Comparison of ENCODE assay signal across 16 cellular contexts in the genomic region with DNA sequence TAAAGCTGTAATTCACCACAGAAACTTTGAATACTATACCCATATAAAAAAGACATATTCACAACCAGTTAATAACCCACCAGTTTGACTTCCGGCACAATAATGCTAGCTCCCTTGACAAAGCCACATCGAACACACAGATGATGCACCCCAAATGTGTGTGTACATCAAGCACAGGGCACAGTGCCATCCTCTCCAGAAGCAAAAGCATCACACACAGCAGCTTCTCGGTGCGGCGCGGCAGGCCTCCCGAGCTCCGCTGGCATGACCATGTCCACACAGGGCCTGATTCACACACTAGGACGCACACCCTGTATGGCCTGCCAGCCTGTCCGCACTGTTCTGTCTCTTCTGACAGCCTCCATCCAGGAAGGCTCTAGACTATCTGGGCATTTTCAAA.
DNase-seq lines count a peak whose midpoint lies in the region; ATAC-seq and TF ChIP-seq lines count a peak whose summit lies in the region.
"Had no signal": no experiment of that assay in that cellular context is flagged by ENCODE, and none has a peak within 500 bp of the region (broad histone marks: within the 10 kb centered on the region; RNA-seq: fewer than 3 reads in every experiment).

No MANE protein-coding gene starts in this region.

- peak; percentile 55 to 62 for ATAC-seq in activated CD4-positive, CD25-positive, alpha-beta regulatory T cell treated with anti-CD3 and anti-CD28 coated beads, Interleukin-2, amount 50 U/mL, for 24 hours
- peak; percentile 53 for ATAC-seq in activated naive CD8-positive, alpha-beta T cell treated with anti-CD3 and anti-CD28 coated beads, Interleukin-2, amount 50 U/mL, for 24 hours
- ATAC-seq in GM21390 (IDR thresholded peaks at IDR 0.05; ENCODE audit: unreplicated experiment), result no peak
- ATAC-seq: left colon; stimulated activated naive B cell treated with anti-CD40 and anti-IgM and Interleukin-4, amounts not matched to agents 10 μg/mL and 1 μg/mL and 100 μg/mL, for 72 hours had no signal

- peak overlapping the region; percentile 81 for H3K4me3 Mint-ChIP-seq in activated naive CD8-positive, alpha-beta T cell treated with anti-CD3 and anti-CD28 coated beads, Interleukin-2, amount 50 U/mL, for 24 hours
- H3K4me3 Mint-ChIP-seq: stimulated activated naive B cell treated with anti-CD40 and anti-IgM and Interleukin-4, amounts not matched to agents 10 μg/mL and 1 μg/mL and 100 μg/mL, for 72 hours had no signal

- H3K27ac Mint-ChIP-seq in activated naive CD8-positive, alpha-beta T cell treated with anti-CD3 and anti-CD28 coated beads, Interleukin-2, amount 50 U/mL, for 24 hours, result peak overlapping the region; percentile 89
- H3K27ac Mint-ChIP-seq: stimulated activated naive B cell treated with anti-CD40 and anti-IgM and Interleukin-4, amounts not matched to agents 10 μg/mL and 1 μg/mL and 100 μg/mL, for 72 hours had no signal

- in situ Hi-C loops in GM13976 (cut with MboI; ENCODE audit: low sequenced_read_pairs, unreplicated experiment), result no loop called here

- no peak for TF ChIP-seq CTCF in GM13976 (IDR thresholded peaks at IDR 0.05; ENCODE audit: borderline replicate concordance, control extremely low read depth, extremely low read depth, insufficient read depth, missing control alignments)

- no peaks in the 10 kb centered on the region for H3K9me3 Mint-ChIP-seq in activated naive CD8-positive, alpha-beta T cell treated with anti-CD3 and anti-CD28 coated beads, Interleukin-2, amount 50 U/mL, for 24 hours
- H3K9me3 Mint-ChIP-seq: stimulated activated naive B cell treated with anti-CD40 and anti-IgM and Interleukin-4, amounts not matched to agents 10 μg/mL and 1 μg/mL and 100 μg/mL, for 72 hours had no signal

- no peaks in the 10 kb centered on the region for H3K27me3 Mint-ChIP-seq in activated naive CD8-positive, alpha-beta T cell treated with anti-CD3 and anti-CD28 coated beads, Interleukin-2, amount 50 U/mL, for 24 hours
- H3K27me3 Mint-ChIP-seq: stimulated activated naive B cell treated with anti-CD40 and anti-IgM and Interleukin-4, amounts not matched to agents 10 μg/mL and 1 μg/mL and 100 μg/mL, for 72 hours had no signal

- H3K4me1 Mint-ChIP-seq in activated naive CD8-positive, alpha-beta T cell treated with anti-CD3 and anti-CD28 coated beads, Interleukin-2, amount 50 U/mL, for 24 hours, result peaks cover 80% of the 10 kb centered on the region
- H3K4me1 Mint-ChIP-seq: stimulated activated naive B cell treated with anti-CD40 and anti-IgM and Interleukin-4, amounts not matched to agents 10 μg/mL and 1 μg/mL and 100 μg/mL, for 72 hours had no signal

- peak; percentile 19 for DNase-seq in activated T-cell treated with anti-CD3 and anti-CD28 coated beads for 4 hours
- DNase-seq in activated naive CD8-positive, alpha-beta T cell treated with anti-CD3 and anti-CD28 coated beads, Interleukin-2, amount 50 U/mL, for 24 hours, result peak; percentile 27
- peak; percentile 54 for DNase-seq in stimulated activated CD8-positive, alpha-beta memory T cell treated with anti-CD3 and anti-CD28 coated beads, Interleukin-4, amount 100 ng/mL, for 48 hours
- no peak for DNase-seq in GM19238 (ENCODE audit: insufficient read length, low spot score)
- DNase-seq in NCI-H2107 treated with DMSO at 0.1 percent for 48 hours (lab: John Stamatoyannopoulos, UW; ENCODE audit: unreplicated experiment), result no peak
- no peak for DNase-seq in GM13976 (ENCODE audit: low spot score)
- DNase-seq: colonic mucosa; IMR-90; left colon; NCI-H1417 treated with DMSO at 0.1 percent for 48 hours; NCI-H524 treated with DMSO at 0.1 percent for 48 hours; RPMI8226; stimulated activated naive B cell treated with anti-CD40 and anti-IgM and Interleukin-4, amounts not matched to agents 10 μg/mL and 1 μg/mL and 100 μg/mL, for 72 hours; T1000 had no signal

- H3K36me3 Mint-ChIP-seq in activated naive CD8-positive, alpha-beta T cell treated with anti-CD3 and anti-CD28 coated beads, Interleukin-2, amount 50 U/mL, for 24 hours (ENCODE audit: low read depth), result peaks cover 47% of the 10 kb centered on the region

Comparison
In these comparisons a context has a peak if more than half of its experiments do, and no peak if none do; other contexts are left out.
1. DNase-seq: peak in activated T-cell treated with anti-CD3 and anti-CD28 coated beads for 4 hours (single experiment), activated naive CD8-positive, alpha-beta T cell treated with anti-CD3 and anti-CD28 coated beads, Interleukin-2, amount 50 U/mL, for 24 hours (single experiment) and stimulated activated CD8-positive, alpha-beta memory T cell treated with anti-CD3 and anti-CD28 coated beads, Interleukin-4, amount 100 ng/mL, for 48 hours (single experiment); none in GM19238 (single experiment), NCI-H2107 treated with DMSO at 0.1 percent for 48 hours (single experiment) and GM13976 (single experiment).